Comparison of ENCODE assay signal across 1 cellular context in the genomic region with DNA sequence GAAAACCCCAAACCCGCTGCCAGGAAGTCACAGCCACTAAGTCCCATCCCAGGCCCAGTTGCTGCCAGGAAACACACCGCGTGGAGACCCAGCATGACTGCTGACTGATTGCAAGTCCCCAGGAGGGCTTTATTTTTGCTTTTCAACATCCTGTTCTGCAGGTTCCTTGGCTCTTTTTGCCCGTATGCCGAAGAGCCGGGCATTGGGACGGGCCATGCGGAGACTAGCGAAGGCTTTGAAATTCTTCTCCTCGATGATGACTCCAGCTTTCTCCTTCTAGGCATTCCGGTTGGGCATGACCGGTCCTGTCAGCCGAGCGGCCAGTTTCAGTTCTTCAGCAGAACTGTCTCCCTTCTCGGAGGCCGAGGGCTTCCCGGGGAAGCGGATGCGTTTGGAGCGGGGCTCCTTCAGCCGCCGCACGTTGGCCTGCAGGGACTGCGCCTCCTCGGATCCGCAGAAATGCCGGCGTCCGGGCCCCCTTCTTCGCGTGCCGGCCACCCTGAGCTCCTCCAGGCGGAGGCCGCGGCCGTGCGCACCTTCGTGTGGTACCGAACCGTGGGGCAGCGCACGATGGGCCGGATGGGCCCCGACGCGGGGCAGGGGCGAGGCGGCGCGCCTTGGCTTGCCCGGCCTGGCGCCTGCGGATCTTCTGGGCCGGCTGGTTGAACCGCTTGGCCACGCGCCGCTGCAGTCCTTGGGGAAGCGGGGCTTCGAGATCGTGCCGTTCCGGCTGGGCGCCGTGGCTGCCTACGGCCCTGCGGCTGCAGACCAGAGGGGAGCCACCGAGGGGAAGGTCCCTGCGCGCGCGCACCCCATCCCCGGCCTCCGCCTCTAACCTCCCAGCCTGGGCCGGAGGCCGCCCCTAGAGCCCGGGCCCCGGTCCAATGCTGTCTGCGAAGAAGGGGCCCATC.
TF ChIP-seq lines count a peak whose summit lies in the region.

No MANE protein-coding gene starts in this region.

TF ChIP-seq in GM12878, 131 proteins besides CTCF, POLR2A, EP300 and RAD21:
- TF ChIP-seq RCOR1 (conservative IDR thresholded peaks at IDR 0.05; ENCODE audit: low read depth, low read length) (no peak), ASH2L (IDR thresholded peaks at IDR 0.05; ENCODE audit: borderline replicate concordance, low read depth) (no peak), NFXL1 (IDR thresholded peaks at IDR 0.05; ENCODE audit: borderline replicate concordance) (no peak), ZNF217 (IDR thresholded peaks at IDR 0.05) (no peak), POLR2AphosphoS2 (IDR thresholded peaks at IDR 0.05; ENCODE audit: low read depth, low read length) (no peak), ZNF24 (IDR thresholded peaks at IDR 0.05) (no peak), SMARCA5 (IDR thresholded peaks at IDR 0.05) (no peak), IKZF1 (conservative IDR thresholded peaks at IDR 0.05) (no peak), TCF3 (IDR thresholded peaks at IDR 0.05; ENCODE audit: borderline replicate concordance, insufficient read depth, low read depth, low read length) (no peak), TARDBP (IDR thresholded peaks at IDR 0.05; ENCODE audit: borderline replicate concordance) (no peak), WRNIP1 (IDR thresholded peaks at IDR 0.05; ENCODE audit: borderline replicate concordance, low read depth, low read length) (no peak), TAF1 (IDR thresholded peaks at IDR 0.05; ENCODE audit: borderline replicate concordance, low read depth, low read length) (no peak), JUNB (IDR thresholded peaks at IDR 0.05) (no peak)
- TF ChIP-seq, protein P1, sequence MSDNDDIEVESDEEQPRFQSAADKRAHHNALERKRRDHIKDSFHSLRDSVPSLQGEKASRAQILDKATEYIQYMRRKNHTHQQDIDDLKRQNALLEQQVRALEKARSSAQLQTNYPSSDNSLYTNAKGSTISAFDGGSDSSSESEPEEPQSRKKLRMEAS (IDR thresholded peaks at IDR 0.05; ENCODE audit: low read depth, low read length): no peak
- TF ChIP-seq, protein P2, sequence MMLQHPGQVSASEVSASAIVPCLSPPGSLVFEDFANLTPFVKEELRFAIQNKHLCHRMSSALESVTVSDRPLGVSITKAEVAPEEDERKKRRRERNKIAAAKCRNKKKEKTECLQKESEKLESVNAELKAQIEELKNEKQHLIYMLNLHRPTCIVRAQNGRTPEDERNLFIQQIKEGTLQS (IDR thresholded peaks at IDR 0.05; ENCODE audit: borderline replicate concordance, extremely low read depth, low read depth, low read length): no peak
- TF ChIP-seq, protein P3, sequence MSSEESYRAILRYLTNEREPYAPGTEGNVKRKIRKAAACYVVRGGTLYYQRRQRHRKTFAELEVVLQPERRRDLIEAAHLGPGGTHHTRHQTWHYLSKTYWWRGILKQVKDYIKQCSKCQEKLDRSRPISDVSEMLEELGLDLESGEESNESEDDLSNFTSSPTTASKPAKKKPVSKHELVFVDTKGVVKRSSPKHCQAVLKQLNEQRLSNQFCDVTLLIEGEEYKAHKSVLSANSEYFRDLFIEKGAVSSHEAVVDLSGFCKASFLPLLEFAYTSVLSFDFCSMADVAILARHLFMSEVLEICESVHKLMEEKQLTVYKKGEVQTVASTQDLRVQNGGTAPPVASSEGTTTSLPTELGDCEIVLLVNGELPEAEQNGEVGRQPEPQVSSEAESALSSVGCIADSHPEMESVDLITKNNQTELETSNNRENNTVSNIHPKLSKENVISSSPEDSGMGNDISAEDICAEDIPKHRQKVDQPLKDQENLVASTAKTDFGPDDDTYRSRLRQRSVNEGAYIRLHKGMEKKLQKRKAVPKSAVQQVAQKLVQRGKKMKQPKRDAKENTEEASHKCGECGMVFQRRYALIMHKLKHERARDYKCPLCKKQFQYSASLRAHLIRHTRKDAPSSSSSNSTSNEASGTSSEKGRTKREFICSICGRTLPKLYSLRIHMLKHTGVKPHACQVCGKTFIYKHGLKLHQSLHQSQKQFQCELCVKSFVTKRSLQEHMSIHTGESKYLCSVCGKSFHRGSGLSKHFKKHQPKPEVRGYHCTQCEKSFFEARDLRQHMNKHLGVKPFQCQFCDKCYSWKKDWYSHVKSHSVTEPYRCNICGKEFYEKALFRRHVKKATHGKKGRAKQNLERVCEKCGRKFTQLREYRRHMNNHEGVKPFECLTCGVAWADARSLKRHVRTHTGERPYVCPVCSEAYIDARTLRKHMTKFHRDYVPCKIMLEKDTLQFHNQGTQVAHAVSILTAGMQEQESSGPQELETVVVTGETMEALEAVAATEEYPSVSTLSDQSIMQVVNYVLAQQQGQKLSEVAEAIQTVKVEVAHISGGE (CRISPR knock-in tag; IDR thresholded peaks at IDR 0.05): no peak
- TF ChIP-seq, protein P4, sequence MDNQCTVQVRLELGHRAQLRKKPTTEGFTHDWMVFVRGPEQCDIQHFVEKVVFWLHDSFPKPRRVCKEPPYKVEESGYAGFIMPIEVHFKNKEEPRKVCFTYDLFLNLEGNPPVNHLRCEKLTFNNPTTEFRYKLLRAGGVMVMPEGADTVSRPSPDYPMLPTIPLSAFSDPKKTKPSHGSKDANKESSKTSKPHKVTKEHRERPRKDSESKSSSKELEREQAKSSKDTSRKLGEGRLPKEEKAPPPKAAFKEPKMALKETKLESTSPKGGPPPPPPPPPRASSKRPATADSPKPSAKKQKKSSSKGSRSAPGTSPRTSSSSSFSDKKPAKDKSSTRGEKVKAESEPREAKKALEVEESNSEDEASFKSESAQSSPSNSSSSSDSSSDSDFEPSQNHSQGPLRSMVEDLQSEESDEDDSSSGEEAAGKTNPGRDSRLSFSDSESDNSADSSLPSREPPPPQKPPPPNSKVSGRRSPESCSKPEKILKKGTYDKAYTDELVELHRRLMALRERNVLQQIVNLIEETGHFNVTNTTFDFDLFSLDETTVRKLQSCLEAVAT (IDR thresholded peaks at IDR 0.05): no peak
TF ChIP-seq in GM12878: peak in this region for 0.
